Comparison of ENCODE assay signal across 8 cellular contexts in genomic region chr7:64794171-64794844, GRCh38. TPM values are rescaled to one million over a fixed set of nuclear protein-coding genes. Genes with fewer than 3 reads are reported as not detected.
DNase-seq lines count a peak whose midpoint lies in the region; ATAC-seq, FAIRE-seq and TF ChIP-seq lines count a peak whose summit lies in the region.

Gene ZNF138 (plus strand): TSS chr7:64794428. CDS start chr7:64794569, 141 bp downstream.

- H3K27me3 ChIP-seq in adipocyte (replicated peaks; ENCODE audit: control insufficient read depth, insufficient read depth, low read length) (no peaks in the 10 kb centered on the region), parathyroid adenoma (ENCODE audit: control insufficient read depth, insufficient read depth, low read length) (no peaks in the 10 kb centered on the region), tibial artery (no peaks in the 10 kb centered on the region)

- H2AFZ ChIP-seq in parathyroid adenoma, result peak within 1 kb of the TSS; percentile 87

- H3K36me3 ChIP-seq in adipocyte (ENCODE audit: control insufficient read depth, insufficient read depth, low read length, severe bottlenecking) (peaks cover 2% of the 10 kb centered on the region), parathyroid adenoma (ENCODE audit: control insufficient read depth, insufficient read depth, low read length) (no peaks in the 10 kb centered on the region), tibial artery (peaks cover 0 to 4% (median 2%) of the 10 kb centered on the region in 3 donors)

- FAIRE-seq in GM12891 (lab: Jason Lieb, UNC), result peak; percentile 96

- DNase-seq in GM12891 (ENCODE audit: insufficient read length, low spot score), result peak; percentile 86
- DNase-seq in NCI-H1417 treated with DMSO at 0.1 percent for 48 hours (lab: John Stamatoyannopoulos, UW), result peak; percentile 94
- peak; percentile 92 to 93 for DNase-seq in SW 1271 (lab: John Stamatoyannopoulos, UW)
- DNase-seq in adipocyte (ENCODE audit: low read depth), result peak; percentile 99
- peak; percentile 96 for DNase-seq in cardiac septum (ENCODE audit: low spot score)
- peak; percentile 96 to 97 for DNase-seq in tibial artery

- intact Hi-C loops in cardiac septum (cut with DNase I) (no loop called here), tibial artery (cut with DNase I; ENCODE audit: low total_unique reads) (loop anchor here (10.0 kb wide), 1 partner anchor 90 kb away; no protein-coding TSS in a partner anchor)

- peak; percentile 100 for ATAC-seq in HG02798 (IDR thresholded peaks at IDR 0.05; ENCODE audit: poor library complexity, unreplicated experiment)

- H3K4me2 ChIP-seq in parathyroid adenoma (ENCODE audit: low read length), result peak within 1 kb of the TSS; percentile 85

- no peaks in the 10 kb centered on the region for H3K9me3 ChIP-seq in adipocyte (ENCODE audit: control insufficient read depth, low read length)
- H3K9me3 ChIP-seq in parathyroid adenoma (ENCODE audit: control insufficient read depth, low read length), result no peaks in the 10 kb centered on the region
- H3K9me3 ChIP-seq in tibial artery, result no peaks in the 10 kb centered on the region

- H3K79me2 ChIP-seq in parathyroid adenoma, result peaks cover 4% of the 10 kb centered on the region

- H3K9ac ChIP-seq in adipocyte (ENCODE audit: low read length) (peak within 1 kb of the TSS; percentile 92), parathyroid adenoma (no peak within 1 kb of the TSS)

- H3K4me3 ChIP-seq in adipocyte (ENCODE audit: low read length), result peak within 1 kb of the TSS; percentile 96
- peak within 1 kb of the TSS; percentile 95 for H3K4me3 ChIP-seq in parathyroid adenoma (ENCODE audit: low read depth, low read length)
- H3K4me3 ChIP-seq in tibial artery, result peak within 1 kb of the TSS; percentile 67 to 92

- H3K4me1 ChIP-seq in adipocyte (ENCODE audit: control insufficient read depth, insufficient read depth, low read length), result peaks cover 3% of the 10 kb centered on the region
- no peaks in the 10 kb centered on the region for H3K4me1 ChIP-seq in parathyroid adenoma
- H3K4me1 ChIP-seq in tibial artery, result peaks cover 0 to 22% (median 9%) of the 10 kb centered on the region in 4 donors

- TF ChIP-seq CTCF in parathyroid adenoma (IDR thresholded peaks at IDR 0.05) (no peak), tibial artery (IDR thresholded peaks at IDR 0.05) (peak in 1 of 2 experiments; percentile 19)

- H3K27ac ChIP-seq in parathyroid adenoma (peak within 1 kb of the TSS; percentile 40), tibial artery (peak within 1 kb of the TSS; percentile 84 to 86)

- peak; percentile 84 for TF ChIP-seq POLR2A in GM12891 (IDR thresholded peaks at IDR 0.05; ENCODE audit: low read depth, low read length)

TF ChIP-seq in GM12891, 5 proteins besides CTCF, POLR2A, EP300 and RAD21:
- peak; percentile 83; the same call in 1 of the 2 replicates for TF ChIP-seq POU2F2 (IDR thresholded peaks at IDR 0.05; ENCODE audit: low read depth, low read length)
- peak; percentile 84 for TF ChIP-seq POLR2AphosphoS5 (IDR thresholded peaks at IDR 0.05; ENCODE audit: low read depth, low read length)
- peak; percentile 6; the same call in 1 of the 2 replicates for TF ChIP-seq SPI1 (IDR thresholded peaks at IDR 0.05; ENCODE audit: low read depth, low read length)
- peak; percentile 81 for TF ChIP-seq TAF1 (IDR thresholded peaks at IDR 0.05; ENCODE audit: low read depth, low read length)
- TF ChIP-seq PAX5 (IDR thresholded peaks at IDR 0.05; ENCODE audit: insufficient read depth, low read length, severe bottlenecking), result no peak
TF ChIP-seq in GM12891: peak in this region for 4.

RNA-seq across cellular contexts. Expression of gene ZNF138, which starts in this region (rescaled TPM):
- 6.3 TPM for polyA plus RNA-seq in GM12891 (2012; ENCODE audit: low read depth, missing spikeins)
- total RNA-seq in cardiac septum, result 4.0 TPM

Comparison
In these comparisons a context has a peak if more than half of its experiments do, and no peak if none do; other contexts are left out.
1. Peak in every context shown above with its lines: DNase-seq, ATAC-seq, H3K4me3 ChIP-seq and H3K27ac ChIP-seq.